Comparison of ENCODE assay signal across 8 cellular contexts in the genomic region with DNA sequence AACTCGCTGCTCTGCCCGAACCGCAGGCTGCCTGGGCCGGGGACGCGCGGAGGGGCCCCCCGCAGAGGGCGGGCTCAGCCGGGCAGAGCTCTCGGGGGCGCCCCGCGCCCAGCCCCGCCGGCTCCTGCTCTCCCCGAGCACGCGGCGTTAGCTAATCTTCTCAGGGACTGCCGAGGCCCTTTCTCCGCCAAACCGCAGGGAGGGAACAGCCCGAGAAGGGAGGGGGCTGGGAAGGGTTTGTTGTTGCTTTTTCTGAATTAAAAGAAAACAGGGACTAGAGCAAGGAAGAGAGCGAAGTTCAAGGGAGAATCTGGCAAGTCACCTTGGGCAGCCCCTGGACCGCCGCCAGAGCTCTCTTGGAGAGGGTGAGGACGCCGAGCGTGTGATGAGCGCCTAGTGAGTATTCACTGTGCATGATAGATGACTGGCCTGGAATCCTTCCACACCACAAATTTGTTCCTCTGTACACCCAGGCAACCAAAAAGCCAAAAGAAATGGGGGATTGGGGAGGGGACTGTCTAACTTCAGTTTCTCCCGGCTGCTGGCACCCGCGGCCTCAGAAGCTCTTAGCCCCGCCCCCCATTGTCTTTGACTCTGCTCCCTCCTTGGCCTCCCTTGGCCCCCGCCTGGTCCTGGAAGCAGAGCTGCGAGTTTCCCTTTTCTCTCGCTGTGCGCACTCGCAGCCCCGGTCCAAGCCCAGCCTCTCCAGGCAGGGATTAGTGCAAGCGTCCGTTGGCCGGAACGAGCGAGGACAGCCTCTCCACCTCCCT. TPM values are rescaled to one million over a fixed set of nuclear protein-coding genes. Genes with fewer than 3 reads are reported as not detected.
DNase-seq lines count a peak whose midpoint lies in the region; ATAC-seq and TF ChIP-seq lines count a peak whose summit lies in the region.

No MANE protein-coding gene starts in this region.

- CTCF ChIA-PET in BJ (lab: Yijun Ruan, JAX): interaction anchor here (0.7 to 3.8 kb wide), 6 partner anchors 8 to 219 kb away, joined by 3 to 36 read pairs (median 6); no protein-coding TSS in a partner anchor

- DNase-seq in BJ (ENCODE audit: low read depth) (peak; percentile 35), NCI-H226 (peak; percentile 55), adrenal gland (peak; percentile 77 to 84 (median 82)), cardiac septum (ENCODE audit: low spot score) (peak; percentile 91), ovary (peak; percentile 88 to 94 (median 93)), GM19240 (ENCODE audit: insufficient read length, low spot score) (no peak), NCI-H510A treated with DMSO at 0.1 percent for 48 hours (lab: John Stamatoyannopoulos, UW) (no peak)

- no peak for TF ChIP-seq EP300 in ovary (IDR thresholded peaks at IDR 0.05)

- H3K27ac ChIP-seq in adrenal gland (peak overlapping the region in 3 of 5 donors; percentile 35 to 73 (median 48)), ovary (peak overlapping the region; percentile 61 to 82)

- H3K36me3 ChIP-seq in BJ (ENCODE audit: control insufficient read depth, insufficient read depth, low read length) (no peaks in the 10 kb centered on the region), adrenal gland (replicated peaks in 1 of 2) (no peaks in the 10 kb centered on the region), ovary (no peaks in the 10 kb centered on the region)

- 1 to 2% (median 1%) methylated on average over 25 to 46 of the region's 46 CpGs for WGBS in adrenal gland, 4 donors
- WGBS in ovary, 3 donors: 1% methylated on average over 46 of the region's 46 CpGs

- ATAC-seq in GM21717 (IDR thresholded peaks at IDR 0.05; ENCODE audit: unreplicated experiment): peak; percentile 58

- H3K9me3 ChIP-seq in adrenal gland (replicated peaks in 1 of 3) (no peaks in the 10 kb centered on the region), ovary (no peaks in the 10 kb centered on the region)

- H3K27me3 ChIP-seq in BJ (ENCODE audit: control insufficient read depth, insufficient read depth, low read length) (peaks cover 8% of the 10 kb centered on the region), adrenal gland (no peaks in the 10 kb centered on the region), ovary (no peaks in the 10 kb centered on the region)

- intact Hi-C loops in adrenal gland (cut with DNase I) (no loop called here), cardiac septum (cut with DNase I) (no loop called here), ovary (cut with DNase I) (no loop called here)

- TF ChIP-seq CTCF in BJ (IDR thresholded peaks at IDR 0.05; ENCODE audit: insufficient read depth, low read depth, low read length) (no peak), adrenal gland (IDR thresholded peaks at IDR 0.05) (no peak), ovary (IDR thresholded peaks at IDR 0.05) (no peak)

- H3K4me3 ChIP-seq in BJ (ENCODE audit: low read depth, low read length): peak overlapping the region; percentile 28
- H3K4me3 ChIP-seq in adrenal gland: peak overlapping the region in 2 of 4 donors; percentile 21 to 51
- peak overlapping the region; percentile 45 for H3K4me3 ChIP-seq in ovary

- no peak for TF ChIP-seq POLR2A in adrenal gland (IDR thresholded peaks at IDR 0.05)
- TF ChIP-seq POLR2A in ovary (IDR thresholded peaks at IDR 0.05): no peak

- peaks cover 11 to 12% of the 10 kb centered on the region in 2 donors for H3K4me1 ChIP-seq in adrenal gland (replicated peaks in 1 of 2)
- peaks cover 2% of the 10 kb centered on the region for H3K4me1 ChIP-seq in ovary (ENCODE audit: insufficient read depth)

- POLR2A ChIA-PET in BJ (lab: Charles Lee): no interaction called here

RNA-seq across cellular contexts. Expression of gene LMX1A, which starts 19.7 kb away (rescaled TPM):
- polyA plus RNA-seq in BJ (2011; rRNA removed) (not detected in 2 replicates), adrenal gland (under 1 TPM in 1 of 3 donors, not detected in 2; 0.08 TPM), ovary (under 1 TPM in 1 of 2 donors, not detected in 1; 0.15 TPM)
- not detected in 2 replicates for polyA minus RNA-seq in BJ (2011; rRNA and poly(A)+ RNA removed)
- total RNA-seq in adrenal gland (not detected), cardiac septum (0.22 TPM), ovary (not detected)

Comparison
In these comparisons a context has a peak if more than half of its experiments do, and no peak if none do; other contexts are left out.
1. DNase-seq: peak in BJ (single experiment), NCI-H226 (single experiment), adrenal gland (7 of 7), cardiac septum (single experiment) and ovary (5 of 5); none in GM19240 (single experiment) and NCI-H510A treated with DMSO at 0.1 percent for 48 hours (single experiment).